22 cellular contexts compared by ENCODE assay signal in the genomic region with DNA sequence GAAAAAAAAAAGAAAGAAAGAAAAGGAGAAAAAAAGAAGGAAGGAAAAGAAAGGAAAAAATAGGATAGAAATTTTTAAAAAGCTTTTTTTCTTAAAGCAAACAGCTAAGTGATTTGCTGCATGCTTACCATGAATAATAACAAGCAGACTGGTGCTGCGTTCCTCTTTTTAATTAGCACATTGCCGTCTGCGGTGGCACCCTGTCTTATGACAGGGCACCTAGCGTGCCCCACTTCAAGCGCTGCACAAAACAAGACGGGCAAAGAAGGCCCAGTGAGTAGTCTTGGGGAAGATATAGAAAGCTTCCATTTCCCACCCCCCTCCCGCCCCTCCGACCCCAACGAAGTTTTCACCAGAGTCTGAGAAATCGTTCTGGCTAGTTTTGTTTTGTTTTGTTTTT.
DNase-seq lines count a peak whose midpoint lies in the region; TF ChIP-seq lines count a peak whose summit lies in the region.
"Had no signal": no experiment of that assay in that cellular context is flagged by ENCODE, and none has a peak within 500 bp of the region (broad histone marks: within the 10 kb centered on the region; RNA-seq: fewer than 3 reads in every experiment).

No MANE protein-coding gene starts in this region.

- H3K4me1 Mint-ChIP-seq in brain, result peaks cover 69% of the 10 kb centered on the region
- peaks cover 69% of the 10 kb centered on the region for H3K4me1 Mint-ChIP-seq in mesothelial cell of epicardium
- H3K4me1 Mint-ChIP-seq: activated naive CD4-positive, alpha-beta T cell treated with anti-CD3 and anti-CD28 coated beads, Interleukin-2, amount 50 U/mL, for 24 hours; activated T-helper 17 cell treated with anti-CD3 and anti-CD28 coated beads, Interleukin-2, amount 50 U/mL, for 72 hours; CD14-positive monocyte; T-helper 17 cell had no signal

- H3K4me3 Mint-ChIP-seq in brain, result peak overlapping the region in 4 of 5 experiments; percentile 23 to 77 (median 45)
- H3K4me3 Mint-ChIP-seq in mesothelial cell of epicardium, result no peak overlapping the region
- H3K4me3 Mint-ChIP-seq: activated CD8-positive, alpha-beta T cell treated with anti-CD3 and anti-CD28 coated beads for 36 hours; activated naive CD4-positive, alpha-beta T cell treated with anti-CD3 and anti-CD28 coated beads, Interleukin-2, amount 50 U/mL, for 24 hours; activated T-helper 17 cell treated with anti-CD3 and anti-CD28 coated beads, Interleukin-2, amount 50 U/mL, for 72 hours; CD14-positive monocyte; naive thymus-derived CD4-positive, alpha-beta T cell; T-helper 17 cell had no signal

- H3K9me3 Mint-ChIP-seq in brain, result peaks cover 0 to 22% (median 13%) of the 10 kb centered on the region in 5 experiments
- peaks cover 8% of the 10 kb centered on the region for H3K9me3 Mint-ChIP-seq in mesothelial cell of epicardium
- H3K9me3 Mint-ChIP-seq: activated CD8-positive, alpha-beta T cell treated with anti-CD3 and anti-CD28 coated beads for 36 hours had no signal

- H3K36me3 Mint-ChIP-seq in brain, result peaks cover 10% of the 10 kb centered on the region
- no peaks in the 10 kb centered on the region for H3K36me3 Mint-ChIP-seq in mesothelial cell of epicardium
- H3K36me3 Mint-ChIP-seq: activated naive CD4-positive, alpha-beta T cell treated with anti-CD3 and anti-CD28 coated beads, Interleukin-2, amount 50 U/mL, for 24 hours; CD14-positive monocyte had no signal

- no peak for TF ChIP-seq CTCF in brain (conservative IDR thresholded peaks at IDR 0.05)
- no peak for TF ChIP-seq CTCF in mesothelial cell of epicardium (IDR thresholded peaks at IDR 0.05; ENCODE audit: unreplicated experiment)

- H3K27ac Mint-ChIP-seq in brain, result peak overlapping the region; percentile 19 to 75 (median 59)
- H3K27ac Mint-ChIP-seq in mesothelial cell of epicardium, result peak overlapping the region; percentile 90
- H3K27ac Mint-ChIP-seq: activated CD8-positive, alpha-beta T cell treated with anti-CD3 and anti-CD28 coated beads for 36 hours; activated naive CD4-positive, alpha-beta T cell treated with anti-CD3 and anti-CD28 coated beads, Interleukin-2, amount 50 U/mL, for 24 hours; activated T-helper 17 cell treated with anti-CD3 and anti-CD28 coated beads, Interleukin-2, amount 50 U/mL, for 72 hours; naive thymus-derived CD4-positive, alpha-beta T cell; T-helper 17 cell had no signal

- H3K27ac ChIP-seq in temporal lobe (ENCODE audit: low read depth, low read length), result peak overlapping the region; percentile 94
- H3K27ac ChIP-seq: KMS-11, RWPE1, skin epidermis, suprapubic skin had no signal

- H3K27me3 Mint-ChIP-seq in brain (peaks cover 26% of the 10 kb centered on the region), mesothelial cell of epicardium (ENCODE audit: low read depth) (no peaks in the 10 kb centered on the region)
- H3K27me3 Mint-ChIP-seq: activated CD8-positive, alpha-beta T cell treated with anti-CD3 and anti-CD28 coated beads for 36 hours; activated naive CD4-positive, alpha-beta T cell treated with anti-CD3 and anti-CD28 coated beads, Interleukin-2, amount 50 U/mL, for 24 hours; activated T-helper 17 cell treated with anti-CD3 and anti-CD28 coated beads, Interleukin-2, amount 50 U/mL, for 72 hours; T-helper 17 cell had no signal

- DNase-seq in NOMO-1 (lab: John Stamatoyannopoulos, UW; ENCODE audit: unreplicated experiment in 2 of 2) (peak; percentile 24 to 50), mesothelial cell of epicardium (ENCODE audit: low spot score in 2 of 2, unreplicated experiment in 2 of 2) (no peak), H4 (ENCODE audit: low spot score) (no peak), NCI-H146 (lab: John Stamatoyannopoulos, UW) (no peak)
- DNase-seq in NK-92 treated with Interleukin-12 subunit alpha and Interleukin-12 subunit beta, amount 100 ng/mL, for 24 hours (lab: John Stamatoyannopoulos, UW), result no peak
- DNase-seq: activated CD8-positive, alpha-beta T cell treated with anti-CD3 and anti-CD28 coated beads for 36 hours; Calu3; DMS79 treated with DMSO at 0.1 percent for 48 hours; naive thymus-derived CD4-positive, alpha-beta T cell; NCI-H187; NCI-H526; stimulated activated CD4-positive, alpha-beta T cell treated with anti-CD3 and anti-CD28 coated beads, Interleukin-2, amount 100 ng/mL, for 24 hours; T-helper 17 cell had no signal

Comparison
In these comparisons a context has a peak if more than half of its experiments do, and no peak if none do; other contexts are left out.
1. DNase-seq: peak in NOMO-1 (2 of 2); none in mesothelial cell of epicardium (0 of 2), NK-92 treated with Interleukin-12 subunit alpha and Interleukin-12 subunit beta, amount 100 ng/mL, for 24 hours (single experiment), H4 (single experiment) and NCI-H146 (single experiment).